In the genomic region with DNA sequence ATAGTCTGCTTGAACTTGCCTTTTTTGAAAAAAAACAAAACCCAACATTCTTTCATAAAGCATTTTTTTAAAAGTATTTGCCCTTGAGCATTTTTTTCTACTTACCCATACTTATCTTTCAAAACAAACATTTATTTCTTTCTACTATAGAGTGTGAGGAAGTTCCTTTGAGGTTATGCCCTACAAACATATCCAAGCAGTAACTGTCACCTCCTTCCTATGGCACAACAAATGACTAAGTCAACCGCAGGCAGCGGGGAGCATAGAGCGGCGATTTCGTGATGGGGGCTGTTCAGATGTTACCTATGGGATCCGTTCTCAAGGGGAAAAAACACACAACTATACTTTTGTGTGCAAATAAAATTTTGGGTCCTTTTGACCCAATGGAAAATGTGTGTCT, we compare ENCODE assay signal across 8 cellular contexts. TPM values are rescaled to one million over a fixed set of nuclear protein-coding genes. Genes with fewer than 3 reads are reported as not detected.
DNase-seq lines count a peak whose midpoint lies in the region; FAIRE-seq and TF ChIP-seq lines count a peak whose summit lies in the region.

No MANE protein-coding gene starts in this region.

- no peak overlapping the region for H4K8ac ChIP-seq in mesenchymal stem cell (ENCODE audit: low read length)

- H2BK15ac ChIP-seq in mesenchymal stem cell (ENCODE audit: low read depth, poor library complexity, severe bottlenecking), result no peak overlapping the region

- H3K4me3 ChIP-seq in mesenchymal stem cell (ENCODE audit: insufficient read depth in 1 of 2, low read depth in 1 of 2, low read length in 2 of 2) (no peak overlapping the region), right atrium auricular region (no peak overlapping the region)

- 17% methylated on average over 6 of the region's 6 CpGs for WGBS in mesenchymal stem cell

- no peaks in the 10 kb centered on the region for H3K79me1 ChIP-seq in mesenchymal stem cell (replicated peaks; ENCODE audit: low read length, poor library complexity, severe bottlenecking)

- peaks cover 76% of the 10 kb centered on the region for H3K4me1 Mint-ChIP-seq in activated T-cell treated with anti-CD3 and anti-CD28 coated beads, Interleukin-2, amount 50 U/mL, for 24 hours (ENCODE audit: low read depth)

- FAIRE-seq in frontal cortex (lab: Jason Lieb, UNC), result no peak

- no peak overlapping the region for H4K91ac ChIP-seq in mesenchymal stem cell (ENCODE audit: low read length)

- H3K9me3 Mint-ChIP-seq in activated T-cell treated with anti-CD3 and anti-CD28 coated beads, Interleukin-2, amount 50 U/mL, for 24 hours, result no peaks in the 10 kb centered on the region

- H3K4me2 ChIP-seq in mesenchymal stem cell (ENCODE audit: low read length, poor library complexity, severe bottlenecking), result peak overlapping the region; percentile 23

- H2BK120ac ChIP-seq in mesenchymal stem cell (ENCODE audit: low read depth, low read length), result no peak overlapping the region

- no peak overlapping the region for H3K14ac ChIP-seq in mesenchymal stem cell (ENCODE audit: low read length in 2 of 2)

- H2AK5ac ChIP-seq in mesenchymal stem cell (ENCODE audit: low read length, severe bottlenecking), result no peak overlapping the region

- no peaks in the 10 kb centered on the region for H3K27me3 ChIP-seq in mesenchymal stem cell (ENCODE audit: control insufficient read depth in 1 of 2, insufficient read depth in 1 of 2, low read length in 2 of 2)
- H3K27me3 ChIP-seq in right atrium auricular region, result no peaks in the 10 kb centered on the region

- H3K4me1 ChIP-seq in mesenchymal stem cell (ENCODE audit: control insufficient read depth, insufficient read depth, low read depth, low read length) (peaks cover 8% of the 10 kb centered on the region), right atrium auricular region (peaks cover 0 to 14% of the 10 kb centered on the region in 2 donors)

- no peaks in the 10 kb centered on the region for H3K27me3 Mint-ChIP-seq in activated T-cell treated with anti-CD3 and anti-CD28 coated beads, Interleukin-2, amount 50 U/mL, for 24 hours

- peak overlapping the region; percentile 4 for H3K4me3 Mint-ChIP-seq in activated T-cell treated with anti-CD3 and anti-CD28 coated beads, Interleukin-2, amount 50 U/mL, for 24 hours

- H3K9me3 ChIP-seq in mesenchymal stem cell (ENCODE audit: control insufficient read depth, low read length) (no peaks in the 10 kb centered on the region), right atrium auricular region (no peaks in the 10 kb centered on the region)

- H2BK5ac ChIP-seq in mesenchymal stem cell (ENCODE audit: low read depth, low read length, poor library complexity, severe bottlenecking), result no peak overlapping the region

- TF ChIP-seq CTCF in right atrium auricular region (IDR thresholded peaks at IDR 0.05), result no peak

- in situ Hi-C loops in KBM-7 (cut with MboI; ENCODE audit: low pct_unique_long_range_greater_than_20kb, low sequenced_read_pairs), result no loop called here

- H3K4ac ChIP-seq in mesenchymal stem cell (ENCODE audit: low read depth in 1 of 2, low read length in 2 of 2), result no peak overlapping the region

- no peak overlapping the region for H2AFZ ChIP-seq in mesenchymal stem cell (ENCODE audit: low read depth, low read length)

- peak overlapping the region; percentile 76 for H3K27ac Mint-ChIP-seq in activated T-cell treated with anti-CD3 and anti-CD28 coated beads, Interleukin-2, amount 50 U/mL, for 24 hours

- H3K27ac ChIP-seq in mesenchymal stem cell (ENCODE audit: low read length, poor library complexity, severe bottlenecking) (no peak overlapping the region), right atrium auricular region (no peak overlapping the region)

- H2BK12ac ChIP-seq in mesenchymal stem cell (ENCODE audit: low read length in 2 of 2), result no peak overlapping the region

- no peak overlapping the region for H3K9ac ChIP-seq in mesenchymal stem cell (ENCODE audit: low read length)

- no peak overlapping the region for H3K23ac ChIP-seq in mesenchymal stem cell (ENCODE audit: low read length in 2 of 2)

- H3K36me3 ChIP-seq in mesenchymal stem cell (ENCODE audit: control insufficient read depth in 1 of 2, insufficient read depth in 2 of 2, low read depth in 1 of 2, low read length in 2 of 2) (no peaks in the 10 kb centered on the region), right atrium auricular region (no peaks in the 10 kb centered on the region)

- no peak overlapping the region for H3K18ac ChIP-seq in mesenchymal stem cell (ENCODE audit: low read depth in 1 of 2, low read length in 2 of 2)

- H3K36me3 Mint-ChIP-seq in activated T-cell treated with anti-CD3 and anti-CD28 coated beads, Interleukin-2, amount 50 U/mL, for 24 hours (ENCODE audit: low read depth), result no peaks in the 10 kb centered on the region

- peak; percentile 68 for DNase-seq in COLO829 (ENCODE audit: low spot score)
- DNase-seq in KBM-7, result peak; percentile 78
- peak; percentile 59 for DNase-seq in activated T-cell treated with anti-CD3 and anti-CD28 coated beads, Interleukin-2, amount 50 U/mL, for 24 hours
- DNase-seq in mesenchymal stem cell, result peak; percentile 81
- no peak for DNase-seq in T-helper 9 cell
- no peak for DNase-seq in right atrium auricular region (ENCODE audit: low spot score)
- DNase-seq in frontal cortex (ENCODE audit: low spot score in 2 of 2), result no peak
- no peak for DNase-seq in NCI-H524 treated with DMSO at 0.1 percent for 48 hours (lab: John Stamatoyannopoulos, UW)

RNA-seq across cellular contexts. Expression of a gene that starts 19.4 kb away (rescaled TPM):
- polyA plus RNA-seq in mesenchymal stem cell (2013, experiment 1 of 2), result 106 TPM
- 105 TPM for polyA plus RNA-seq in mesenchymal stem cell (2013, experiment 2 of 2)
- total RNA-seq in right atrium auricular region, result 100 to 1,000 TPM in 1 of 2 donors, 10 to 100 TPM in 1; 50.0 to 118 TPM
- total RNA-seq in frontal cortex, result 15.1 TPM

Comparison
In these comparisons a context has a peak if more than half of its experiments do, and no peak if none do; other contexts are left out.
1. DNase-seq: peak in COLO829 (single experiment), KBM-7 (single experiment), activated T-cell treated with anti-CD3 and anti-CD28 coated beads, Interleukin-2, amount 50 U/mL, for 24 hours (single experiment) and mesenchymal stem cell (single experiment); none in T-helper 9 cell (single experiment), right atrium auricular region (single experiment), frontal cortex (0 of 2) and NCI-H524 treated with DMSO at 0.1 percent for 48 hours (single experiment).